Comparison of ENCODE assay signal across 1 cellular context in the genomic region with DNA sequence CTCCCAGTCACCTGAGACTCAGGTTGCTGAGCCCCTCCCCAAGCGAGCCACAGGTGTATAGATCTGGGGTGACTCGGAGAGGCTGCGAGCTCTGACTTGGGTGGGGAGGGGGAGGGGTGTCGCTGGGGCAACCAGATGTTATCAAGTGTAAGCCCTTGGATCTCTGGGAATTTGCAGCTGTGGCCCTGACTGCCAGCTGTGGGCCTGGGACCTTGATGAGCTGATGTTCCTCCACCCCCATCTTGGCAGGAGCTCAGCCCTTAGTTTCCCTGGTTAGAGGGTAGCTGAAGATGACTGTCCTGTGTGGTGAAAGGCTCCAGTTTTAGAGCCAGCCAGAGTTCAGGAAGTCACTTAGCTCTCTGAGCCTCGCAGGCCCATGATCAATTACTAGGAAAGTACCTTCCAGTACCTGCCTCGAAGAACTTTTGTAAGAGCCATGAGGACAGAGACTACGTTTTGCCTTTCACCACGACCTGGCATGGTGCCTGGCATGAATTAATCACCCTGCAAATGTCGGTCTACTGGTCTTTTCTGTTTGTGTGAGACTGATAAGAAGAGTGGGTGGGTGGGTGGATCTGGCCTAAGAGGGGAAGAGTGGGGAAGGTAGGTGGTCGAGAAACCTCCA.
TF ChIP-seq lines count a peak whose summit lies in the region.

No MANE protein-coding gene starts in this region.

TF ChIP-seq in H1, 55 proteins besides CTCF, POLR2A, EP300 and RAD21:
- TF ChIP-seq RBBP5 (IDR thresholded peaks at IDR 0.05; ENCODE audit: borderline replicate concordance, low read depth, low read length) (no peak), POLR2AphosphoS5 (IDR thresholded peaks at IDR 0.05; ENCODE audit: low read depth, low read length) (no peak), HDAC6 (IDR thresholded peaks at IDR 0.05; ENCODE audit: low read depth, low read length) (no peak), SAP30 (IDR thresholded peaks at IDR 0.05; ENCODE audit: insufficient read depth, insufficient replicate concordance, low read length) (no peak), SP2 (IDR thresholded peaks at IDR 0.05; ENCODE audit: low read length) (no peak), GTF2F1 (IDR thresholded peaks at IDR 0.05; ENCODE audit: borderline replicate concordance, low read depth, low read length) (no peak), TAF7 (optimal IDR thresholded peaks at IDR 0.05; ENCODE audit: borderline replicate concordance, low read depth, low read length) (no peak), BCL11A (IDR thresholded peaks at IDR 0.05; ENCODE audit: low read depth in 2 of 2, low read length in 2 of 2) (no peak), EGR1 (IDR thresholded peaks at IDR 0.05; ENCODE audit: borderline replicate concordance, low read depth, low read length) (0 out of 2 replicates have a peak, but pooled peaks have one; percentile 11), SIX5 (IDR thresholded peaks at IDR 0.05; ENCODE audit: low read depth, low read length) (no peak), MAFK (IDR thresholded peaks at IDR 0.05; ENCODE audit: low read depth, low read length) (no peak), TEAD4 (IDR thresholded peaks at IDR 0.05; ENCODE audit: low read depth, low read length) (0 out of 2 replicates have a peak, but pooled peaks have one; percentile 36), ASH2L (IDR thresholded peaks at IDR 0.05; ENCODE audit: low read length) (peak; percentile 3), JUN (IDR thresholded peaks at IDR 0.05; ENCODE audit: low read depth, low read length) (no peak), EZH2 (IDR thresholded peaks at IDR 0.05; ENCODE audit: low read depth, low read length, severe bottlenecking) (no peak), YY1 (IDR thresholded peaks at IDR 0.05; ENCODE audit: low read depth, low read length) (no peak), TCF12 (IDR thresholded peaks at IDR 0.05; ENCODE audit: low read depth, low read length) (peak; percentile 80; the same call in 1 of the 2 replicates), SUZ12 (IDR thresholded peaks at IDR 0.05; ENCODE audit: low read length) (no peak), RNF2 (IDR thresholded peaks at IDR 0.05; ENCODE audit: borderline replicate concordance, low read depth, low read length, missing control alignments, poor library complexity, severe bottlenecking) (no peak), CTBP2 (IDR thresholded peaks at IDR 0.05; ENCODE audit: borderline replicate concordance, insufficient read depth, insufficient read length, low read length) (no peak), CBX8 (IDR thresholded peaks at IDR 0.05; ENCODE audit: borderline replicate concordance, low read depth, low read length) (no peak), SIN3A (conservative IDR thresholded peaks at IDR 0.05 in 1 of 2, IDR thresholded peaks at IDR 0.05 in 1 of 2; ENCODE audit: low read depth in 1 of 2, low read length in 2 of 2) (0 out of 4 replicates have a peak, but pooled peaks have one; percentile 31 to 32), NRF1 (IDR thresholded peaks at IDR 0.05; ENCODE audit: low read depth, low read length) (no peak), CHD2 (IDR thresholded peaks at IDR 0.05; ENCODE audit: low read length) (no peak), FOSL1 (IDR thresholded peaks at IDR 0.05; ENCODE audit: insufficient read depth, low read depth, low read length) (no peak), SP1 (IDR thresholded peaks at IDR 0.05; ENCODE audit: low read depth, low read length) (peak; percentile 47; the same call in 1 of the 2 replicates), SP4 (IDR thresholded peaks at IDR 0.05; ENCODE audit: low read length) (peak; percentile 4; the same call in 1 of the 2 replicates), TAF1 (IDR thresholded peaks at IDR 0.05; ENCODE audit: low read depth, low read length) (no peak)
TF ChIP-seq in H1: peak in this region for 7.
